20 cellular contexts compared by ENCODE assay signal in genomic region chr5:13648822-13649221, GRCh38.
"Had no signal": no experiment of that assay in that cellular context is flagged by ENCODE, and none has a peak within 500 bp of the region (broad histone marks: within the 10 kb centered on the region; RNA-seq: fewer than 3 reads in every experiment).

No MANE protein-coding gene starts in this region.

- DNase-seq: activated B cell treated with CpG ODN at 0.5 μM for 24 hours; activated CD4-positive, alpha-beta T cell treated with anti-CD3 and anti-CD28 coated beads for 4 hours; activated CD4-positive, alpha-beta T cell treated with anti-CD3 and anti-CD28 coated beads, Interleukin-2, amount 50 U/mL, for 48 hours; activated CD8-positive, alpha-beta memory T cell treated with anti-CD3 and anti-CD28 coated beads, Interleukin-2, amount 50 U/mL, for 48 hours; activated effector memory CD4-positive, alpha-beta T cell treated with Interleukin-2 at 50 U/mL for 16 hours; activated naive CD4-positive, alpha-beta T cell treated with anti-CD3 and anti-CD28 coated beads for 36 hours; activated naive CD8-positive, alpha-beta T cell treated with anti-CD3 and anti-CD28 coated beads, Interleukin-2, amount 10 ng/mL, durations not matched to agents 7 days and 5 days; activated T-cell treated with anti-CD3 and anti-CD28 coated beads, Interleukin-2, amount 50 U/mL, for 48 hours; amniotic stem cell; cerebellar nuclear complex; cortex of kidney; foreskin fibroblast; kidney; natural killer cell; stimulated activated CD4-positive, alpha-beta T cell treated with anti-CD3 and anti-CD28 coated beads, Interleukin-4, amount 100 ng/mL, for 4 hours; stimulated activated naive CD8-positive, alpha-beta T cell treated with anti-CD3 and anti-CD28 coated beads, Interleukin-15, Interleukin-2, amounts not matched to agents 100 U/mL and 50 U/mL, for 24 hours; T-helper 9 cell; upper lobe of left lung had no signal

- H3K27ac ChIP-seq: upper lobe of left lung had no signal

- H3K36me3 ChIP-seq: upper lobe of left lung had no signal

- ATAC-seq: left lobe of liver; natural killer cell; stimulated activated naive CD8-positive, alpha-beta T cell treated with anti-CD3 and anti-CD28 coated beads, Interleukin-15, Interleukin-2, amounts not matched to agents 100 U/mL and 50 U/mL, for 24 hours had no signal

- H3K4me3 ChIP-seq: lung, upper lobe of left lung had no signal

- H3K27me3 ChIP-seq: upper lobe of left lung had no signal

- FAIRE-seq: kidney had no signal

- H3K4me1 ChIP-seq: upper lobe of left lung had no signal
